ENCODE assay signal across 6 cellular contexts in genomic region chr7:101154693-101155102, GRCh38.
A peak's percentile ranks its signal among the peaks of the same experiment; 100 is the strongest.
DNase-seq lines count a peak whose midpoint lies in the region.

No MANE protein-coding gene starts in this region.

- no peak for DNase-seq in activated naive CD4-positive, alpha-beta T cell (lab: John Stamatoyannopoulos, UW)
- DNase-seq in adipocyte (ENCODE audit: low read depth) = peak; percentile 44
- DNase-seq in AML-193 (lab: John Stamatoyannopoulos, UW) = no peak
- no peak for DNase-seq in 8988T

- peaks cover 3% of the 10 kb centered on the region for H3K36me3 Mint-ChIP-seq in activated naive CD4-positive, alpha-beta T cell treated with anti-CD3 and anti-CD28 coated beads, Interleukin-2, amount 50 U/mL, for 24 hours

- no peak overlapping the region for H3K27ac ChIP-seq in muscle layer of duodenum (ENCODE audit: low read length)

- H3K4me1 ChIP-seq in adipocyte (ENCODE audit: control insufficient read depth, insufficient read depth, low read length) (peaks cover 10% of the 10 kb centered on the region), muscle layer of duodenum (ENCODE audit: control insufficient read depth in 1 of 2, insufficient read depth in 2 of 2, low read length in 2 of 2) (peaks cover 6 to 15% of the 10 kb centered on the region in 2 donors)

- H3K4me1 Mint-ChIP-seq in activated naive CD4-positive, alpha-beta T cell treated with anti-CD3 and anti-CD28 coated beads, Interleukin-2, amount 50 U/mL, for 24 hours = peaks cover 13% of the 10 kb centered on the region

- no peak overlapping the region for H3K27ac Mint-ChIP-seq in activated naive CD4-positive, alpha-beta T cell treated with anti-CD3 and anti-CD28 coated beads, Interleukin-2, amount 50 U/mL, for 24 hours

- H3K27me3 Mint-ChIP-seq in activated naive CD4-positive, alpha-beta T cell treated with anti-CD3 and anti-CD28 coated beads, Interleukin-2, amount 50 U/mL, for 24 hours = peaks cover under 1% of the 10 kb centered on the region

- H3K9me3 Mint-ChIP-seq in activated naive CD4-positive, alpha-beta T cell treated with anti-CD3 and anti-CD28 coated beads, Interleukin-2, amount 50 U/mL, for 24 hours = no peaks in the 10 kb centered on the region

- H3K4me3 ChIP-seq in adipocyte (ENCODE audit: low read length) = peak overlapping the region; percentile 90
- H3K4me3 ChIP-seq in muscle layer of duodenum (ENCODE audit: low read depth in 1 of 2, low read length in 2 of 2) = peak overlapping the region; percentile 61 to 74

- peak overlapping the region; percentile 89 for H3K9ac ChIP-seq in adipocyte (ENCODE audit: low read length)

- H3K9me3 ChIP-seq in adipocyte (ENCODE audit: control insufficient read depth, low read length) (no peaks in the 10 kb centered on the region), muscle layer of duodenum (ENCODE audit: control insufficient read depth in 1 of 2, low read length in 2 of 2) (no peaks in the 10 kb centered on the region)

- H3K27me3 ChIP-seq in adipocyte (replicated peaks; ENCODE audit: control insufficient read depth, insufficient read depth, low read length) (no peaks in the 10 kb centered on the region), muscle layer of duodenum (ENCODE audit: low read depth, low read length) (no peaks in the 10 kb centered on the region)

- peak overlapping the region; percentile 85 for H3K4me3 Mint-ChIP-seq in activated naive CD4-positive, alpha-beta T cell treated with anti-CD3 and anti-CD28 coated beads, Interleukin-2, amount 50 U/mL, for 24 hours

- peaks cover 30% of the 10 kb centered on the region for H3K36me3 ChIP-seq in adipocyte (ENCODE audit: control insufficient read depth, insufficient read depth, low read length, severe bottlenecking)
- H3K36me3 ChIP-seq in muscle layer of duodenum (ENCODE audit: control insufficient read depth in 1 of 2, insufficient read depth in 2 of 2, low read length in 2 of 2) = peaks cover 4 to 18% of the 10 kb centered on the region in 2 donors
